ENCODE assay signal across 18 cellular contexts in genomic region chr13:98370261-98370660, GRCh38.
DNase-seq lines count a peak whose midpoint lies in the region; ATAC-seq and TF ChIP-seq lines count a peak whose summit lies in the region.
"Had no signal": no experiment of that assay in that cellular context is flagged by ENCODE, and none has a peak within 500 bp of the region (broad histone marks: within the 10 kb centered on the region; RNA-seq: fewer than 3 reads in every experiment).

No MANE protein-coding gene starts in this region.

- peak overlapping the region; percentile 99 for H2BK120ac ChIP-seq in IMR-90 (ENCODE audit: low read depth, low read length)

- H2AK5ac ChIP-seq in IMR-90 (ENCODE audit: low read depth, low read length): peak overlapping the region; percentile 98

- H3K14ac ChIP-seq in IMR-90 (replicated peaks; ENCODE audit: low read depth, low read length): peak overlapping the region; percentile 97

- POLR2A ChIA-PET in IMR-90 (lab: Charles Lee; ENCODE audit: unreplicated experiment): no interaction called here

- H3F3A ChIP-seq in neural progenitor cell (ENCODE audit: low read depth): no peaks in the 10 kb centered on the region

- H2AFZ ChIP-seq in IMR-90 (replicated peaks; ENCODE audit: low read length, poor library complexity): peak overlapping the region; percentile 83
- H2AFZ ChIP-seq in neural progenitor cell (replicated peaks): no peak overlapping the region

- H3K18ac ChIP-seq in IMR-90 (ENCODE audit: low read depth, low read length): peak overlapping the region; percentile 97

- H4K20me1 ChIP-seq in IMR-90 (ENCODE audit: insufficient read depth, low read length) (peaks cover 8% of the 10 kb centered on the region), neural progenitor cell (ENCODE audit: low read depth) (peaks cover 8% of the 10 kb centered on the region)

- peak overlapping the region; percentile 75 to 84 for H4K8ac ChIP-seq in IMR-90 (ENCODE audit: low read depth in 2 of 2, low read length in 2 of 2)

- H3K9me3 Mint-ChIP-seq in neural progenitor cell: peaks cover 16% of the 10 kb centered on the region
- no peaks in the 10 kb centered on the region for H3K9me3 Mint-ChIP-seq in endothelial cell (ENCODE audit: unreplicated experiment)
- H3K9me3 Mint-ChIP-seq in T-helper 2 cell treated with Interferon-gamma antibody and Interleukin-4, amounts not matched to agents 5 μg/mL and 100 μg/mL, for 36 hours: peaks cover 4% of the 10 kb centered on the region

- H3K4me1 ChIP-seq in IMR-90 (ENCODE audit: control insufficient read depth, insufficient read depth, low read length) (peaks cover 28% of the 10 kb centered on the region), esophagus muscularis mucosa (peaks cover 5 to 15% (median 14%) of the 10 kb centered on the region in 4 donors), neural progenitor cell (peaks cover 28% of the 10 kb centered on the region), transverse colon (peaks cover 0 to 10% (median 3%) of the 10 kb centered on the region in 4 donors)

- peak overlapping the region; percentile 96 for H3K4ac ChIP-seq in IMR-90 (ENCODE audit: low read depth, low read length)

- TF ChIP-seq POLR2A in IMR-90 (IDR thresholded peaks at IDR 0.05; ENCODE audit: low read depth, low read length) (no peak), esophagus muscularis mucosa (IDR thresholded peaks at IDR 0.05; ENCODE audit: low read depth) (no peak), transverse colon (IDR thresholded peaks at IDR 0.05) (no peak)

- H3K4me3 Mint-ChIP-seq in neural progenitor cell: no peak overlapping the region
- H3K4me3 Mint-ChIP-seq in endothelial cell (ENCODE audit: unreplicated experiment): no peak overlapping the region
- no peak overlapping the region for H3K4me3 Mint-ChIP-seq in T-helper 2 cell treated with Interferon-gamma antibody and Interleukin-4, amounts not matched to agents 5 μg/mL and 100 μg/mL, for 36 hours

- intact Hi-C loops in IMR-90 (cut with micrococcal nuclease): loop anchor here (2.0 to 10.0 kb wide), 4 partner anchors 69 to 365 kb away; no protein-coding TSS in a partner anchor
- intact Hi-C loops in esophagus muscularis mucosa (cut with DNase I): loop anchor here (5.0 kb wide), 1 partner anchor 228 kb away; the partner anchor contains the start of gene FARP1
- intact Hi-C loops in transverse colon (cut with DNase I; ENCODE audit: low total_unique reads): no loop called here

- H2BK15ac ChIP-seq in IMR-90 (ENCODE audit: low read depth, low read length): peak overlapping the region; percentile 92

- peaks cover 31% of the 10 kb centered on the region for H3K4me1 Mint-ChIP-seq in neural progenitor cell
- peaks cover 32% of the 10 kb centered on the region for H3K4me1 Mint-ChIP-seq in endothelial cell (ENCODE audit: unreplicated experiment)
- no peaks in the 10 kb centered on the region for H3K4me1 Mint-ChIP-seq in T-helper 2 cell treated with Interferon-gamma antibody and Interleukin-4, amounts not matched to agents 5 μg/mL and 100 μg/mL, for 36 hours (ENCODE audit: low read depth)

- H4K5ac ChIP-seq in IMR-90 (ENCODE audit: low read depth, low read length): peak overlapping the region; percentile 93

- H3K27ac ChIP-seq in IMR-90 (ENCODE audit: insufficient read depth, low read length) (peak overlapping the region; percentile 94), esophagus muscularis mucosa (replicated peaks in 1 of 4) (no peak overlapping the region), neural progenitor cell (no peak overlapping the region), transverse colon (peak overlapping the region; percentile 34 to 67 (median 58))

- peak overlapping the region; percentile 95 for H2BK5ac ChIP-seq in IMR-90 (ENCODE audit: low read depth, low read length, poor library complexity, severe bottlenecking)

- no peaks in the 10 kb centered on the region for H3K79me2 ChIP-seq in neural progenitor cell (ENCODE audit: low read depth)

- in situ Hi-C loops in IMR-90 (cut with MboI; ENCODE audit: low sequenced_read_pairs): no loop called here
- in situ Hi-C loops in transverse colon (cut with MboI; ENCODE audit: low pct_ligation_motif_present in 1 of 4, low pct_unique_long_range_greater_than_20kb in 1 of 4, low sequenced_read_pairs in 3 of 4): no loop called here

- H3K9me3 ChIP-seq in IMR-90 (ENCODE audit: control insufficient read depth, insufficient read depth, low read length) (peaks cover 4% of the 10 kb centered on the region; the same call in 1 of the 2 replicates), esophagus muscularis mucosa (peaks cover 0 to 8% (median 0%) of the 10 kb centered on the region in 4 donors), neural progenitor cell (ENCODE audit: low read depth) (no peaks in the 10 kb centered on the region), transverse colon (no peaks in the 10 kb centered on the region)

- H3K36me3 ChIP-seq in IMR-90 (ENCODE audit: control insufficient read depth, insufficient read depth, low read length): peaks cover 9% of the 10 kb centered on the region
- peaks cover 0 to 12% (median 2%) of the 10 kb centered on the region in 4 donors for H3K36me3 ChIP-seq in esophagus muscularis mucosa
- no peaks in the 10 kb centered on the region for H3K36me3 ChIP-seq in neural progenitor cell
- H3K36me3 ChIP-seq in transverse colon: no peaks in the 10 kb centered on the region

- H3K4me2 ChIP-seq in IMR-90 (ENCODE audit: low read depth, low read length): peak overlapping the region; percentile 69
- H3K4me2 ChIP-seq in neural progenitor cell: peak overlapping the region; percentile 5

- peaks cover 30% of the 10 kb centered on the region for H3K9me1 ChIP-seq in IMR-90 (ENCODE audit: insufficient read depth, low read length)

- BruUV-seq in IMR-90 (replicated peaks; lab: Mats Ljungman, UMichigan): no TSS peak

- WGBS in IMR-90 (ENCODE audit: extremely low coverage in 2 of 2, insufficient read length in 1 of 2), 2 experiments: 100% methylated on average over 2 of the region's 4 CpGs; no CpG with 5 or more reads in 1 of the 2 experiments
- WGBS in esophagus muscularis mucosa: 97% methylated on average over 4 of the region's 4 CpGs
- 87 to 96% methylated on average over 4 of the region's 4 CpGs for WGBS in transverse colon (ENCODE audit: low coverage in 1 of 2), 2 donors

- peak overlapping the region; percentile 94 for H3K23ac ChIP-seq in IMR-90 (ENCODE audit: low read depth, low read length)

- H3K36me3 Mint-ChIP-seq in neural progenitor cell (peaks cover 43% of the 10 kb centered on the region), endothelial cell (ENCODE audit: low read depth, unreplicated experiment) (peaks cover 54% of the 10 kb centered on the region)
- H3K36me3 Mint-ChIP-seq in T-helper 2 cell treated with Interferon-gamma antibody and Interleukin-4, amounts not matched to agents 5 μg/mL and 100 μg/mL, for 36 hours (ENCODE audit: low read depth): no peaks in the 10 kb centered on the region

- peak overlapping the region; percentile 56 for H3K9ac ChIP-seq in IMR-90 (ENCODE audit: low read depth, low read length)
- no peak overlapping the region for H3K9ac ChIP-seq in neural progenitor cell

- TF ChIP-seq CTCF in IMR-90 (conservative IDR thresholded peaks at IDR 0.05; ENCODE audit: low read depth, low read length) (no peak), esophagus muscularis mucosa (IDR thresholded peaks at IDR 0.05) (no peak), neural progenitor cell (IDR thresholded peaks at IDR 0.05) (no peak), transverse colon (IDR thresholded peaks at IDR 0.05) (no peak), endothelial cell (IDR thresholded peaks at IDR 0.05; ENCODE audit: unreplicated experiment) (no peak)

- no peak for DNase-seq in IMR-90
- peak; percentile 53 for DNase-seq in esophagus muscularis mucosa (ENCODE audit: extremely low spot score)
- DNase-seq in neural progenitor cell (ENCODE audit: low spot score): no peak
- no peak for DNase-seq in transverse colon
- DNase-seq in endothelial cell (ENCODE audit: low spot score): no peak
- DNase-seq in T-helper 2 cell treated with Interferon-gamma antibody and Interleukin-4, amounts not matched to agents 5 μg/mL and 100 μg/mL, for 36 hours (ENCODE audit: low spot score): no peak
- DNase-seq: COR-L47, GF-D8, GOT3, MV-4-11, NCI-H1417 treated with DMSO at 0.1 percent for 48 hours, NCI-H2029, NCI-H748 treated with DMSO at 0.1 percent for 48 hours, OCI-M1, RPMI8226, SIG-M5 had no signal

- peak overlapping the region; percentile 95 for H2BK20ac ChIP-seq in IMR-90 (ENCODE audit: low read depth, low read length)

- H3K27me3 Mint-ChIP-seq in neural progenitor cell (ENCODE audit: insufficient read depth, low read depth): peaks cover 4% of the 10 kb centered on the region
- H3K27me3 Mint-ChIP-seq in endothelial cell (ENCODE audit: unreplicated experiment): peaks cover 10% of the 10 kb centered on the region
- H3K27me3 Mint-ChIP-seq in T-helper 2 cell treated with Interferon-gamma antibody and Interleukin-4, amounts not matched to agents 5 μg/mL and 100 μg/mL, for 36 hours (ENCODE audit: low read depth): no peaks in the 10 kb centered on the region

- H3K27me3 ChIP-seq in IMR-90 (ENCODE audit: control insufficient read depth, insufficient read depth, low read length): no peaks in the 10 kb centered on the region
- H3K27me3 ChIP-seq in esophagus muscularis mucosa: no peaks in the 10 kb centered on the region
- no peaks in the 10 kb centered on the region for H3K27me3 ChIP-seq in neural progenitor cell
- no peaks in the 10 kb centered on the region for H3K27me3 ChIP-seq in transverse colon

- TF ChIP-seq RAD21 in IMR-90 (IDR thresholded peaks at IDR 0.05; ENCODE audit: low read length): no peak

- peak overlapping the region; percentile 94 for H3K56ac ChIP-seq in IMR-90 (ENCODE audit: extremely low read depth, insufficient read depth, low read length)

- H3K27ac Mint-ChIP-seq in neural progenitor cell (no peak overlapping the region), endothelial cell (ENCODE audit: unreplicated experiment) (no peak overlapping the region)
- no peak overlapping the region for H3K27ac Mint-ChIP-seq in T-helper 2 cell treated with Interferon-gamma antibody and Interleukin-4, amounts not matched to agents 5 μg/mL and 100 μg/mL, for 36 hours

- peak overlapping the region; percentile 56 for H2AK9ac ChIP-seq in IMR-90 (replicated peaks; ENCODE audit: low read depth, low read length, poor library complexity)

- dilution Hi-C loops in IMR-90 (cut with HindIII; ENCODE audit: low sequenced_read_pairs, unreplicated experiment): no loop called here

- peaks cover 34 to 81% of the 10 kb centered on the region in 2 experiments for H3K79me1 ChIP-seq in IMR-90 (ENCODE audit: low read depth in 1 of 2, low read length in 2 of 2)

- no peak for ATAC-seq in IMR-90 (ENCODE audit: low read depth)
- ATAC-seq in HG02798 (IDR thresholded peaks at IDR 0.05; ENCODE audit: poor library complexity, unreplicated experiment): no peak
- ATAC-seq: K562 had no signal

- CTCF ChIA-PET in IMR-90 (lab: Yijun Ruan, JAX): no interaction called here

- H4K91ac ChIP-seq in IMR-90 (ENCODE audit: insufficient read depth, low read depth, low read length): peak overlapping the region; percentile 97

- H3K4me3 ChIP-seq in IMR-90 (ENCODE audit: insufficient read depth, low read depth, low read length) (no peak overlapping the region), esophagus muscularis mucosa (no peak overlapping the region), neural progenitor cell (no peak overlapping the region), transverse colon (no peak overlapping the region)
- H3K4me3 ChIP-seq: K562 had no signal

- TF ChIP-seq EP300 in esophagus muscularis mucosa (IDR thresholded peaks at IDR 0.05) (no peak), transverse colon (IDR thresholded peaks at IDR 0.05; ENCODE audit: low read depth) (no peak)

Comparison
In these comparisons a context has a peak if more than half of its experiments do, and no peak if none do; other contexts are left out.
1. H3K27ac ChIP-seq: peak in IMR-90 (single experiment) and transverse colon (4 of 4); none in esophagus muscularis mucosa (0 of 4) and neural progenitor cell (single experiment).